ENCODE assay signal across 1 cellular context in genomic region chr12:104701301-104701700, GRCh38.
TF ChIP-seq lines count a peak whose summit lies in the region.

No MANE protein-coding gene starts in this region.

TF ChIP-seq in H1, 55 proteins besides CTCF, POLR2A, EP300 and RAD21:
- no peak for TF ChIP-seq MAFK (IDR thresholded peaks at IDR 0.05; ENCODE audit: low read depth, low read length)
- TF ChIP-seq SRF (IDR thresholded peaks at IDR 0.05; ENCODE audit: low read depth, low read length): no peak
- no peak for TF ChIP-seq BACH1 (IDR thresholded peaks at IDR 0.05; ENCODE audit: low read length)
- no peak for TF ChIP-seq KDM1A (IDR thresholded peaks at IDR 0.05; ENCODE audit: borderline replicate concordance, low read length)
- TF ChIP-seq HDAC6 (IDR thresholded peaks at IDR 0.05; ENCODE audit: low read depth, low read length): no peak
- no peak for TF ChIP-seq CHD7 (IDR thresholded peaks at IDR 0.05; ENCODE audit: insufficient replicate concordance, low read length)
- no peak for TF ChIP-seq TEAD4 (IDR thresholded peaks at IDR 0.05; ENCODE audit: low read depth, low read length)
- TF ChIP-seq CREB1 (IDR thresholded peaks at IDR 0.05): no peak
- no peak for TF ChIP-seq KDM4A (IDR thresholded peaks at IDR 0.05; ENCODE audit: low read depth, low read length, severe bottlenecking)
- no peak for TF ChIP-seq SUZ12 (IDR thresholded peaks at IDR 0.05; ENCODE audit: low read length)
- no peak for TF ChIP-seq NANOG (IDR thresholded peaks at IDR 0.05; ENCODE audit: insufficient read depth, low read depth, low read length, poor library complexity, severe bottlenecking)
